In genomic region chr14:103697196-103697595, GRCh38 we compare ENCODE assay signal across 12 cellular contexts. TPM values are rescaled to one million over a fixed set of nuclear protein-coding genes. Genes with fewer than 3 reads are reported as not detected.
DNase-seq lines count a peak whose midpoint lies in the region; ATAC-seq, FAIRE-seq and TF ChIP-seq lines count a peak whose summit lies in the region.
"Had no signal": no experiment of that assay in that cellular context is flagged by ENCODE, and none has a peak within 500 bp of the region (broad histone marks: within the 10 kb centered on the region; RNA-seq: fewer than 3 reads in every experiment).

No MANE protein-coding gene starts in this region.

- H3K4me2 ChIP-seq in OCI-LY7 (ENCODE audit: low read length), result peak overlapping the region; percentile 66

- H3K36me3 ChIP-seq in OCI-LY7 (ENCODE audit: insufficient read depth, low read length), result peaks cover 88% of the 10 kb centered on the region
- peaks cover 32 to 87% (median 44%) of the 10 kb centered on the region in 3 donors for H3K36me3 ChIP-seq in esophagus squamous epithelium
- H3K36me3 ChIP-seq in gastrocnemius medialis, result peaks cover 0 to 25% of the 10 kb centered on the region in 2 donors

- CTCF ChIA-PET in OCI-LY7 (lab: Charles Lee; ENCODE audit: unreplicated experiment), result no interaction called here

- POLR2A ChIA-PET in OCI-LY7 (lab: Charles Lee), result interaction anchor here (0.6 to 1.1 kb wide), 2 partner anchors 17 to 103 kb away, joined by 3 read pairs; no protein-coding TSS in a partner anchor

- no peaks in the 10 kb centered on the region; the same call in 1 of the 2 replicates for H3K79me2 ChIP-seq in OCI-LY7 (ENCODE audit: insufficient read depth, low read depth, low read length)

- H3K27me3 ChIP-seq in esophagus squamous epithelium (no peaks in the 10 kb centered on the region), gastrocnemius medialis (no peaks in the 10 kb centered on the region)
- H3K27me3 ChIP-seq: SJSA1 had no signal

- H3K9me2 ChIP-seq in OCI-LY7 (ENCODE audit: insufficient read depth, low read length), result no peaks in the 10 kb centered on the region

- TF ChIP-seq CTCF in C4-2B (conservative IDR thresholded peaks at IDR 0.05) (no peak), OCI-LY7 (conservative IDR thresholded peaks at IDR 0.05; ENCODE audit: low read length) (no peak), esophagus squamous epithelium (IDR thresholded peaks at IDR 0.05) (no peak), gastrocnemius medialis (IDR thresholded peaks at IDR 0.05 in 4 of 5, conservative IDR thresholded peaks at IDR 0.05 in 1 of 5) (no peak)

- peak overlapping the region; percentile 78; the same call in 1 of the 2 replicates for H3K27ac ChIP-seq in C4-2B
- H3K27ac ChIP-seq in OCI-LY7 (ENCODE audit: low read depth, low read length, poor library complexity, severe bottlenecking), result peak overlapping the region; percentile 76
- peak overlapping the region in 3 of 4 donors; percentile 68 to 84 (median 78) for H3K27ac ChIP-seq in esophagus squamous epithelium
- H3K27ac ChIP-seq in gastrocnemius medialis, result peak overlapping the region in 3 of 4 donors; percentile 16 to 84 (median 57)
- H3K27ac ChIP-seq: SJSA1 had no signal

- H4K20me1 ChIP-seq in OCI-LY7 (ENCODE audit: insufficient read depth, low read length), result no peaks in the 10 kb centered on the region

- H3K4me1 ChIP-seq in OCI-LY7 (ENCODE audit: insufficient read depth, low read length, poor library complexity, severe bottlenecking) (peaks cover 97% of the 10 kb centered on the region), esophagus squamous epithelium (peaks cover 38 to 94% (median 53%) of the 10 kb centered on the region in 3 donors), gastrocnemius medialis (peaks cover 72 to 79% of the 10 kb centered on the region in 2 donors)
- H3K4me1 ChIP-seq: SJSA1 had no signal

- FAIRE-seq in HTR-8/SVneo (lab: Jason Lieb, UNC), result no peak

- ATAC-seq in gastrocnemius medialis, result no peak
- no peak for ATAC-seq in HG03135 (IDR thresholded peaks at IDR 0.05; ENCODE audit: unreplicated experiment)

- no peaks in the 10 kb centered on the region for H3K9me3 ChIP-seq in OCI-LY7 (ENCODE audit: low read length)
- no peaks in the 10 kb centered on the region for H3K9me3 ChIP-seq in esophagus squamous epithelium
- no peaks in the 10 kb centered on the region for H3K9me3 ChIP-seq in gastrocnemius medialis
- H3K9me3 ChIP-seq: SJSA1 had no signal

- no TSS peak for BruUV-seq in OCI-LY7 (replicated peaks; lab: Mats Ljungman, UMichigan)

- WGBS in esophagus squamous epithelium, 2 donors, result 30 to 52% methylated on average over 3 of the region's 3 CpGs

- intact Hi-C loops in OCI-LY7 (cut with micrococcal nuclease; ENCODE audit: unreplicated experiment) (no loop called here), esophagus squamous epithelium (cut with DNase I) (loop anchor here (10.0 kb wide), 1 partner anchor 122 kb away; no protein-coding TSS in a partner anchor), gastrocnemius medialis (cut with DNase I; ENCODE audit: low total_unique reads) (no loop called here)

- TF ChIP-seq POLR2A in esophagus squamous epithelium (IDR thresholded peaks at IDR 0.05) (no peak), gastrocnemius medialis (IDR thresholded peaks at IDR 0.05) (no peak)

- H2AFZ ChIP-seq in OCI-LY7 (ENCODE audit: low read length), result no peak overlapping the region

- in situ Hi-C loops in gastrocnemius medialis (cut with MboI; ENCODE audit: low sequenced_read_pairs in 4 of 4), result no loop called here

- H3K4me3 ChIP-seq in OCI-LY7 (ENCODE audit: low read depth, low read length, poor library complexity, severe bottlenecking) (peak overlapping the region; percentile 9), esophagus squamous epithelium (no peak overlapping the region), gastrocnemius medialis (no peak overlapping the region)
- H3K4me3 ChIP-seq: SJSA1 had no signal

- DNase-seq in OCI-LY7 (ENCODE audit: low spot score), result no peak
- DNase-seq in esophagus squamous epithelium (lab: John Stamatoyannopoulos, UW), result no peak
- no peak for DNase-seq in gastrocnemius medialis
- DNase-seq in NCI-H1048 (lab: John Stamatoyannopoulos, UW), result no peak
- DNase-seq in HTR-8/SVneo (ENCODE audit: insufficient read length, low spot score), result no peak
- no peak for DNase-seq in NCI-H82 treated with DMSO at 0.1 percent for 48 hours (lab: John Stamatoyannopoulos, UW; ENCODE audit: unreplicated experiment)
- DNase-seq: activated CD4-positive, alpha-beta T cell treated with anti-CD3 and anti-CD28 coated beads for 48 hours; CD4-positive, alpha-beta memory T cell; effector CD4-positive, alpha-beta T cell had no signal

RNA-seq across cellular contexts. Expression of gene XRCC3, which starts 18.1 kb away (rescaled TPM):
- 83.6 and 130 TPM in 2 replicates for total RNA-seq in OCI-LY7 (2014; rRNA removed; shearing (Covaris generic))
- total RNA-seq in OCI-LY7 (2022) (83.3 and 86.0 TPM in 2 replicates), esophagus squamous epithelium (10 to 100 TPM; 10.9 to 17.8 (median 12.6) TPM), gastrocnemius medialis (10 to 100 TPM in 1 of 4 donors, 1 to 10 TPM in 3; 1.3 to 26.5 (median 3.0) TPM)

RNA-seq across cellular contexts. Expression of gene ZFYVE21, which starts 18.4 kb away (rescaled TPM):
- 16.6 and 22.5 TPM in 2 replicates for total RNA-seq in OCI-LY7 (2014; rRNA removed; shearing (Covaris generic))
- total RNA-seq in OCI-LY7 (2022), result 18.0 and 23.2 TPM in 2 replicates
- total RNA-seq in esophagus squamous epithelium, result 100 to 1,000 TPM in 2 of 4 donors, 10 to 100 TPM in 2; 69.5 to 134 (median 89.3) TPM
- total RNA-seq in gastrocnemius medialis, result 10 to 100 TPM; 16.2 to 25.8 (median 20.2) TPM
